Comparison of ENCODE assay signal across 20 cellular contexts in genomic region chr10:6002809-6003500, GRCh38. TPM values are rescaled to one million over a fixed set of nuclear protein-coding genes. Genes with fewer than 3 reads are reported as not detected.
DNase-seq lines count a peak whose midpoint lies in the region; ATAC-seq, FAIRE-seq and TF ChIP-seq lines count a peak whose summit lies in the region.
"Had no signal": no experiment of that assay in that cellular context is flagged by ENCODE, and none has a peak within 500 bp of the region (broad histone marks: within the 10 kb centered on the region; RNA-seq: fewer than 3 reads in every experiment).

No MANE protein-coding gene starts in this region.

- FAIRE-seq in GM12891 (lab: Jason Lieb, UNC): peak; percentile 68
- peak; percentile 80 for FAIRE-seq in GM19239 (lab: Jason Lieb, UNC)
- FAIRE-seq: islet of Langerhans had no signal

- H3K27ac ChIP-seq in thyroid gland: no peak overlapping the region
- H3K27ac ChIP-seq in neuronal stem cell (replicated peaks; ENCODE audit: low read length): no peak overlapping the region
- H3K27ac ChIP-seq: heart right ventricle, ovary, sigmoid colon had no signal

- no peak for TF ChIP-seq POLR2A in GM12891 (IDR thresholded peaks at IDR 0.05; ENCODE audit: low read depth, low read length)
- TF ChIP-seq POLR2A in thyroid gland (IDR thresholded peaks at IDR 0.05): no peak

- no peak overlapping the region for H4K91ac ChIP-seq in neuronal stem cell (ENCODE audit: low read depth, low read length, poor library complexity)

- peak overlapping the region; percentile 68 for H3K27ac Mint-ChIP-seq in activated T-helper 1 cell treated with anti-CD3 and anti-CD28 coated beads, Interleukin-12 subunit alpha, Interleukin-12 subunit beta, Interleukin-2, Interleukin-4 antibody, amounts not matched to agents 30 ng/mL and 10 ng/mL and 1 ng/mL, durations not matched to agents 14 hours and 24 hours and 36 hours
- H3K27ac Mint-ChIP-seq: activated B cell treated with CpG ODN at 0.5 μM for 24 hours had no signal

- H3K27me3 Mint-ChIP-seq in activated T-helper 1 cell treated with anti-CD3 and anti-CD28 coated beads, Interleukin-12 subunit alpha, Interleukin-12 subunit beta, Interleukin-2, Interleukin-4 antibody, amounts not matched to agents 30 ng/mL and 10 ng/mL and 1 ng/mL, durations not matched to agents 14 hours and 24 hours and 36 hours (ENCODE audit: insufficient read depth): peaks cover 11% of the 10 kb centered on the region

- no peak overlapping the region for H2BK12ac ChIP-seq in neuronal stem cell (ENCODE audit: low read length)

- H3K4me3 ChIP-seq in thyroid gland (replicated peaks in 1 of 3) (no peak overlapping the region), neuronal stem cell (ENCODE audit: low read length in 2 of 2) (no peak overlapping the region)
- H3K4me3 ChIP-seq: heart right ventricle, lung, ovary, sigmoid colon had no signal

- no peaks in the 10 kb centered on the region for H3K9me3 ChIP-seq in thyroid gland
- H3K9me3 ChIP-seq in neuronal stem cell (replicated peaks in 1 of 2; ENCODE audit: control insufficient read depth in 2 of 2, insufficient read depth in 1 of 2, low read depth in 1 of 2, low read length in 2 of 2): peaks cover 0 to 3% of the 10 kb centered on the region in 2 donors
- H3K9me3 ChIP-seq: ovary, sigmoid colon had no signal

- H3K18ac ChIP-seq in neuronal stem cell (ENCODE audit: low read length): no peak overlapping the region

- WGBS in thyroid gland, 2 donors: 82 to 85% methylated on average over 12 of the region's 12 CpGs
- no CpG with 5 or more reads among the region's 12 CpGs for WGBS in neuronal stem cell (ENCODE audit: extremely low coverage in 2 of 2, insufficient read length in 2 of 2, insufficient replicate concordance in 1 of 2), 2 donors

- H3K4ac ChIP-seq in neuronal stem cell (ENCODE audit: low read length): no peak overlapping the region

- H3K36me3 Mint-ChIP-seq in activated T-helper 1 cell treated with anti-CD3 and anti-CD28 coated beads, Interleukin-12 subunit alpha, Interleukin-12 subunit beta, Interleukin-2, Interleukin-4 antibody, amounts not matched to agents 30 ng/mL and 10 ng/mL and 1 ng/mL, durations not matched to agents 14 hours and 24 hours and 36 hours (ENCODE audit: low read depth): peaks cover 11% of the 10 kb centered on the region

- H2AK5ac ChIP-seq in neuronal stem cell (ENCODE audit: low read depth, low read length): no peak overlapping the region

- no peak overlapping the region for H2BK15ac ChIP-seq in neuronal stem cell (ENCODE audit: low read length)

- H3K4me1 Mint-ChIP-seq in activated T-helper 1 cell treated with anti-CD3 and anti-CD28 coated beads, Interleukin-12 subunit alpha, Interleukin-12 subunit beta, Interleukin-2, Interleukin-4 antibody, amounts not matched to agents 30 ng/mL and 10 ng/mL and 1 ng/mL, durations not matched to agents 14 hours and 24 hours and 36 hours (ENCODE audit: low read depth): peaks cover 40% of the 10 kb centered on the region
- H3K4me1 Mint-ChIP-seq: central memory CD8-positive, alpha-beta T cell had no signal

- H3K9ac ChIP-seq in neuronal stem cell (ENCODE audit: low read depth, low read length, poor library complexity): no peak overlapping the region

- H3K27me3 ChIP-seq in thyroid gland (no peaks in the 10 kb centered on the region), neuronal stem cell (ENCODE audit: control insufficient read depth in 3 of 3, insufficient read depth in 3 of 3, low read depth in 1 of 3, low read length in 3 of 3) (peaks cover 0 to 4% (median 0%) of the 10 kb centered on the region in 3 experiments)
- H3K27me3 ChIP-seq: ovary, sigmoid colon had no signal

- no peak overlapping the region for H4K8ac ChIP-seq in neuronal stem cell (ENCODE audit: low read depth, low read length)

- H3K4me3 Mint-ChIP-seq in activated T-helper 1 cell treated with anti-CD3 and anti-CD28 coated beads, Interleukin-12 subunit alpha, Interleukin-12 subunit beta, Interleukin-2, Interleukin-4 antibody, amounts not matched to agents 30 ng/mL and 10 ng/mL and 1 ng/mL, durations not matched to agents 14 hours and 24 hours and 36 hours: peak overlapping the region; percentile 15
- H3K4me3 Mint-ChIP-seq: activated B cell treated with CpG ODN at 0.5 μM for 24 hours; central memory CD8-positive, alpha-beta T cell had no signal

- H3K79me1 ChIP-seq in neuronal stem cell (ENCODE audit: low read depth, low read length): no peaks in the 10 kb centered on the region

- intact Hi-C loops in activated T-helper 1 cell treated with anti-CD3 and anti-CD28 coated beads, Interleukin-12 subunit alpha, Interleukin-12 subunit beta, Interleukin-2, Interleukin-4 antibody, amounts not matched to agents 30 ng/mL and 10 ng/mL and 1 ng/mL, durations not matched to agents 14 hours and 24 hours and 36 hours (cut with micrococcal nuclease): no loop called here
- intact Hi-C loops in thyroid gland (cut with DNase I): no loop called here

- H2AFZ ChIP-seq in neuronal stem cell (ENCODE audit: low read length): no peak overlapping the region

- no peak overlapping the region for H3K23ac ChIP-seq in neuronal stem cell (ENCODE audit: low read depth, low read length, poor library complexity)

- no peaks in the 10 kb centered on the region for H3K36me3 ChIP-seq in thyroid gland
- H3K36me3 ChIP-seq in neuronal stem cell (replicated peaks in 1 of 2; ENCODE audit: control insufficient read depth in 2 of 2, insufficient read depth in 2 of 2, low read length in 2 of 2): no peaks in the 10 kb centered on the region
- H3K36me3 ChIP-seq: heart right ventricle, ovary, sigmoid colon had no signal

- no peak overlapping the region for H2BK5ac ChIP-seq in neuronal stem cell (ENCODE audit: low read length)

- H3K4me1 ChIP-seq in thyroid gland: no peaks in the 10 kb centered on the region
- H3K4me1 ChIP-seq in neuronal stem cell (ENCODE audit: control insufficient read depth in 2 of 2, insufficient read depth in 1 of 2, low read depth in 1 of 2, low read length in 2 of 2): peaks cover 0 to 4% of the 10 kb centered on the region in 2 donors
- H3K4me1 ChIP-seq: heart right ventricle, sigmoid colon had no signal

- TF ChIP-seq CTCF in thyroid gland (IDR thresholded peaks at IDR 0.05): no peak

- H3K4me2 ChIP-seq in neuronal stem cell (ENCODE audit: insufficient read depth, low read length, poor library complexity, severe bottlenecking): no peak overlapping the region

- peaks cover 12% of the 10 kb centered on the region for H3K9me3 Mint-ChIP-seq in activated T-helper 1 cell treated with anti-CD3 and anti-CD28 coated beads, Interleukin-12 subunit alpha, Interleukin-12 subunit beta, Interleukin-2, Interleukin-4 antibody, amounts not matched to agents 30 ng/mL and 10 ng/mL and 1 ng/mL, durations not matched to agents 14 hours and 24 hours and 36 hours
- H3K9me3 Mint-ChIP-seq: central memory CD8-positive, alpha-beta T cell had no signal

- DNase-seq in GM12891 (ENCODE audit: insufficient read length, low spot score): no peak
- DNase-seq in GM19239 (ENCODE audit: insufficient read length, low spot score): no peak
- no peak for DNase-seq in activated T-helper 1 cell treated with anti-CD3 and anti-CD28 coated beads, Interleukin-12 subunit alpha, Interleukin-12 subunit beta, Interleukin-2, Interleukin-4 antibody, amounts not matched to agents 30 ng/mL and 10 ng/mL and 1 ng/mL, durations not matched to agents 14 hours and 24 hours and 36 hours (ENCODE audit: low spot score)
- no peak for DNase-seq in DMS53 treated with DMSO at 0.1 percent for 48 hours (lab: John Stamatoyannopoulos, UW; ENCODE audit: unreplicated experiment)
- DNase-seq in thyroid gland: no peak
- no peak for DNase-seq in neuronal stem cell (ENCODE audit: low spot score)
- DNase-seq: activated B cell treated with CpG ODN at 0.5 μM for 24 hours; effector memory CD4-positive, alpha-beta T cell; EL; heart right ventricle; KBM-7; NCI-H526; ovary; sigmoid colon; stimulated activated CD4-positive, alpha-beta T cell treated with anti-CD3 and anti-CD28 coated beads, Interleukin-1b, Interleukin-23, amount 100 ng/mL, for 48 hours had no signal

- H3K14ac ChIP-seq in neuronal stem cell (ENCODE audit: low read length): no peak overlapping the region

- no peak overlapping the region for H2BK120ac ChIP-seq in neuronal stem cell (ENCODE audit: low read depth, low read length)

- peak; percentile 42 for ATAC-seq in HG03442 (IDR thresholded peaks at IDR 0.05; ENCODE audit: unreplicated experiment)
- ATAC-seq in HG02884 (IDR thresholded peaks at IDR 0.05; ENCODE audit: unreplicated experiment): no peak

TF ChIP-seq in GM12891, 5 proteins besides CTCF, POLR2A, EP300 and RAD21:
- no peak for TF ChIP-seq SPI1 (IDR thresholded peaks at IDR 0.05; ENCODE audit: low read depth, low read length)
- no peak for TF ChIP-seq POLR2AphosphoS5 (IDR thresholded peaks at IDR 0.05; ENCODE audit: low read depth, low read length)
- no peak for TF ChIP-seq POU2F2 (IDR thresholded peaks at IDR 0.05; ENCODE audit: low read depth, low read length)
- TF ChIP-seq TAF1 (IDR thresholded peaks at IDR 0.05; ENCODE audit: low read depth, low read length): no peak
- no peak for TF ChIP-seq PAX5 (IDR thresholded peaks at IDR 0.05; ENCODE audit: insufficient read depth, low read length, severe bottlenecking)

RNA-seq across cellular contexts. Expression of gene IL15RA, which starts 25.6 kb away (rescaled TPM):
- polyA plus RNA-seq in GM12891 (2012; ENCODE audit: low read depth, missing spikeins): 7.4 TPM
- total RNA-seq in activated T-helper 1 cell treated with anti-CD3 and anti-CD28 coated beads, Interleukin-12 subunit alpha, Interleukin-12 subunit beta, Interleukin-2, Interleukin-4 antibody, amounts not matched to agents 30 ng/mL and 10 ng/mL and 1 ng/mL, durations not matched to agents 14 hours and 24 hours and 36 hours: 23.4 and 24.4 TPM in 2 replicates
- total RNA-seq in thyroid gland: 10 to 100 TPM; 10.6 to 34.3 (median 22.8) TPM
- polyA plus RNA-seq in neuronal stem cell (2013, experiment 1 of 2): not detected
- polyA plus RNA-seq in neuronal stem cell (2013, experiment 2 of 2): not detected

RNA-seq across cellular contexts. Expression of gene IL2RA, which starts 59.2 kb away (rescaled TPM):
- polyA plus RNA-seq in GM12891 (2012; ENCODE audit: low read depth, missing spikeins): 5.0 TPM
- total RNA-seq in activated T-helper 1 cell treated with anti-CD3 and anti-CD28 coated beads, Interleukin-12 subunit alpha, Interleukin-12 subunit beta, Interleukin-2, Interleukin-4 antibody, amounts not matched to agents 30 ng/mL and 10 ng/mL and 1 ng/mL, durations not matched to agents 14 hours and 24 hours and 36 hours: 1,237 and 1,254 TPM in 2 replicates
- 10 to 100 TPM in 1 of 4 donors, 1 to 10 TPM in 3; 1.7 to 11.3 (median 2.3) TPM for total RNA-seq in thyroid gland
- not detected for polyA plus RNA-seq in neuronal stem cell (2013, experiment 1 of 2)
- not detected for polyA plus RNA-seq in neuronal stem cell (2013, experiment 2 of 2)

Comparison
In these comparisons a context has a peak if more than half of its experiments do, and no peak if none do; other contexts are left out.
1. RNA of gene IL2RA, which starts 59.2 kb away (total RNA-seq): 1,237 to 1,254 TPM in activated T-helper 1 cell treated with anti-CD3 and anti-CD28 coated beads, Interleukin-12 subunit alpha, Interleukin-12 subunit beta, Interleukin-2, Interleukin-4 antibody, amounts not matched to agents 30 ng/mL and 10 ng/mL and 1 ng/mL, durations not matched to agents 14 hours and 24 hours and 36 hours; 1.7 to 11.3 TPM in thyroid gland; every median in the first group is over 100 times any median in the second.